In the genomic region with DNA sequence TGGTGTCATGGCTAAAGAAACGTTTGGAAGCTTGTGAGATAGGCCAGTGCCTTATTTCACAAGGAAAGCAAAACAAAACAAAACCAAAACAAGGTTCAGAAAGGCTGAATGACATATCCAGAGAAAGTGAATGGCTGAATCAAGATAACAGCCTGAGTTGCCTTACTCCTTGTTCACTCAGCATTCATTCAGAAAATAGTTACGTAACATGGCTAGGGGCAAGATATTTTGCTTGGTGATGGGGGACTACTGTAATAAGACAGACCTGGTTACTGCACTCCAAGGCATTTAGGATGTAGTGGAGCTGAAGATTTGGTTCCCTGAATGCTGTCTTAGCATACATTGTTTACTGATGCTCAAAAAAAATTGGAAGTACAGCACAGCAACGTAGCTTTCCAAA, we compare ENCODE assay signal across 2 cellular contexts.
A peak's percentile ranks its signal among the peaks of the same experiment; 100 is the strongest.
TF ChIP-seq lines count a peak whose summit lies in the region.

No MANE protein-coding gene starts in this region.

TF ChIP-seq in IMR-90, 13 proteins besides CTCF, POLR2A, EP300 and RAD21:
- TF ChIP-seq CEBPB (IDR thresholded peaks at IDR 0.05; ENCODE audit: low read depth, low read length) (peak; percentile 58; the same call in 1 of the 2 replicates), CHD1 (IDR thresholded peaks at IDR 0.05; ENCODE audit: low read depth, low read length) (no peak)

TF ChIP-seq in endothelial cell of umbilical vein, 7 proteins besides CTCF, POLR2A, EP300 and RAD21:
- TF ChIP-seq GATA2 (IDR thresholded peaks at IDR 0.05; ENCODE audit: insufficient read depth, insufficient read length, low read depth, low read length) = no peak
- no peak for TF ChIP-seq MYC (IDR thresholded peaks at IDR 0.05; ENCODE audit: low read depth, low read length)
- no peak for TF ChIP-seq FOS (IDR thresholded peaks at IDR 0.05; ENCODE audit: borderline replicate concordance, insufficient read depth, low read length)
- TF ChIP-seq EZH2 (IDR thresholded peaks at IDR 0.05; ENCODE audit: borderline replicate concordance, low read depth, low read length, severe bottlenecking) = no peak
- TF ChIP-seq, protein P1, sequence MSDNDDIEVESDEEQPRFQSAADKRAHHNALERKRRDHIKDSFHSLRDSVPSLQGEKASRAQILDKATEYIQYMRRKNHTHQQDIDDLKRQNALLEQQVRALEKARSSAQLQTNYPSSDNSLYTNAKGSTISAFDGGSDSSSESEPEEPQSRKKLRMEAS (IDR thresholded peaks at IDR 0.05; ENCODE audit: insufficient read depth, insufficient read length) = no peak
- no peak for TF ChIP-seq JUN (IDR thresholded peaks at IDR 0.05; ENCODE audit: borderline replicate concordance, insufficient read depth, insufficient read length, low read depth)
- TF ChIP-seq POLR2AphosphoS5 (IDR thresholded peaks at IDR 0.05; ENCODE audit: insufficient read depth, low read depth, low read length) = no peak
